Comparison of ENCODE assay signal across 7 cellular contexts in genomic region chr2:193816008-193816407, GRCh38.
"Had no signal": no experiment of that assay in that cellular context is flagged by ENCODE, and none has a peak within 500 bp of the region (broad histone marks: within the 10 kb centered on the region; RNA-seq: fewer than 3 reads in every experiment).

No MANE protein-coding gene starts in this region.

- FAIRE-seq: HTR-8/SVneo, K562 had no signal

- H3K4me2 ChIP-seq: KMS-11 had no signal

- DNase-seq: IMR-90, KBM-7, KG1 had no signal

- H3K4me3 ChIP-seq: K562 had no signal

- H3K9ac ChIP-seq: KMS-11 had no signal

- H3K27ac ChIP-seq: HL-60, KMS-11 had no signal

- ATAC-seq: K562 had no signal
